In genomic region chr11:93329936-93330445, GRCh38 we compare ENCODE assay signal across 8 cellular contexts. TPM values are rescaled to one million over a fixed set of nuclear protein-coding genes. Genes with fewer than 3 reads are reported as not detected.
DNase-seq lines count a peak whose midpoint lies in the region; ATAC-seq and TF ChIP-seq lines count a peak whose summit lies in the region.

No MANE protein-coding gene starts in this region.

- H3K4me3 ChIP-seq in GM12875 (ENCODE audit: low read depth, low read length) (peak overlapping the region; percentile 46), epithelial cell of proximal tubule (ENCODE audit: low read depth, low read length) (peak overlapping the region; percentile 54)

- no peaks in the 10 kb centered on the region for H3K36me3 Mint-ChIP-seq in stimulated activated naive B cell treated with anti-CD40 and anti-IgM and Interleukin-4, amounts not matched to agents 10 μg/mL and 1 μg/mL and 100 μg/mL, for 72 hours

- no peak overlapping the region for H3K27ac Mint-ChIP-seq in stimulated activated naive B cell treated with anti-CD40 and anti-IgM and Interleukin-4, amounts not matched to agents 10 μg/mL and 1 μg/mL and 100 μg/mL, for 72 hours

- no peak for TF ChIP-seq CTCF in GM12875 (IDR thresholded peaks at IDR 0.05; ENCODE audit: borderline replicate concordance, insufficient read depth, low read depth, low read length)
- TF ChIP-seq CTCF in epithelial cell of proximal tubule (conservative IDR thresholded peaks at IDR 0.05; ENCODE audit: low read depth, low read length), result no peak

- H3K4me3 Mint-ChIP-seq in stimulated activated naive B cell treated with anti-CD40 and anti-IgM and Interleukin-4, amounts not matched to agents 10 μg/mL and 1 μg/mL and 100 μg/mL, for 72 hours, result peak overlapping the region in 1 of 2 donors; percentile 36

- H3K4me1 Mint-ChIP-seq in stimulated activated naive B cell treated with anti-CD40 and anti-IgM and Interleukin-4, amounts not matched to agents 10 μg/mL and 1 μg/mL and 100 μg/mL, for 72 hours, result peaks cover 0 to 5% of the 10 kb centered on the region in 2 donors

- H3K9me3 Mint-ChIP-seq in stimulated activated naive B cell treated with anti-CD40 and anti-IgM and Interleukin-4, amounts not matched to agents 10 μg/mL and 1 μg/mL and 100 μg/mL, for 72 hours, result no peaks in the 10 kb centered on the region

- ATAC-seq in HG03354 (IDR thresholded peaks at IDR 0.05; ENCODE audit: poor library complexity, severe bottlenecking, unreplicated experiment) (no peak), GM21526 (IDR thresholded peaks at IDR 0.05; ENCODE audit: low FRiP score, unreplicated experiment) (no peak)
- no peak for ATAC-seq in stimulated activated naive B cell treated with anti-CD40 and anti-IgM and Interleukin-4, amounts not matched to agents 10 μg/mL and 1 μg/mL and 100 μg/mL, for 72 hours (replicated peaks)

- DNase-seq in NCI-H524 (lab: John Stamatoyannopoulos, UW) (peak; percentile 10 to 47), epithelial cell of proximal tubule (ENCODE audit: low read depth) (no peak), pons (ENCODE audit: low spot score) (peak; percentile 7)
- DNase-seq in stimulated activated naive B cell treated with anti-CD40 and anti-IgM and Interleukin-4, amounts not matched to agents 10 μg/mL and 1 μg/mL and 100 μg/mL, for 72 hours, result no peak
- DNase-seq in stimulated activated naive CD4-positive, alpha-beta T cell (lab: John Stamatoyannopoulos, UW), result no peak

- peaks cover 34 to 46% of the 10 kb centered on the region in 2 donors for H3K27me3 Mint-ChIP-seq in stimulated activated naive B cell treated with anti-CD40 and anti-IgM and Interleukin-4, amounts not matched to agents 10 μg/mL and 1 μg/mL and 100 μg/mL, for 72 hours

RNA-seq across cellular contexts. Expression of gene DEUP1, which starts 0.6 kb away (rescaled TPM):
- 0.36 and 0.69 TPM in 2 replicates for total RNA-seq in epithelial cell of proximal tubule

Comparison
In these comparisons a context has a peak if more than half of its experiments do, and no peak if none do; other contexts are left out.
1. DNase-seq: peak in NCI-H524 (2 of 2) and pons (single experiment); none in epithelial cell of proximal tubule (single experiment), stimulated activated naive B cell treated with anti-CD40 and anti-IgM and Interleukin-4, amounts not matched to agents 10 μg/mL and 1 μg/mL and 100 μg/mL, for 72 hours (single experiment) and stimulated activated naive CD4-positive, alpha-beta T cell (0 of 6).